24 cellular contexts compared by ENCODE assay signal in genomic region chr7:117273325-117274292, GRCh38. TPM values are rescaled to one million over a fixed set of nuclear protein-coding genes. Genes with fewer than 3 reads are reported as not detected.
DNase-seq lines count a peak whose midpoint lies in the region; ATAC-seq and TF ChIP-seq lines count a peak whose summit lies in the region.
"Had no signal": no experiment of that assay in that cellular context is flagged by ENCODE, and none has a peak within 500 bp of the region (broad histone marks: within the 10 kb centered on the region; RNA-seq: fewer than 3 reads in every experiment).

No MANE protein-coding gene starts in this region.

- no peaks in the 10 kb centered on the region for H3K27me3 ChIP-seq in uterus

- no peaks in the 10 kb centered on the region for H3K4me1 ChIP-seq in uterus
- H3K4me1 ChIP-seq: psoas muscle, transverse colon had no signal

- H3K4me1 Mint-ChIP-seq in osteocyte (ENCODE audit: unreplicated experiment): peaks cover 28% of the 10 kb centered on the region
- H3K4me1 Mint-ChIP-seq: activated naive CD8-positive, alpha-beta T cell treated with anti-CD3 and anti-CD28 coated beads, Interleukin-2, amount 10 ng/mL, durations not matched to agents 7 days and 5 days; immature natural killer cell; naive thymus-derived CD4-positive, alpha-beta T cell had no signal

- no peak overlapping the region for H3K4me3 Mint-ChIP-seq in osteocyte (ENCODE audit: unreplicated experiment)
- H3K4me3 Mint-ChIP-seq: activated CD8-positive, alpha-beta T cell treated with anti-CD3 and anti-CD28 coated beads, Interleukin-2, amount 10 ng/mL, durations not matched to agents 7 days and 5 days; activated naive CD8-positive, alpha-beta T cell treated with anti-CD3 and anti-CD28 coated beads, Interleukin-2, amount 10 ng/mL, durations not matched to agents 7 days and 5 days; activated T-cell treated with anti-CD3 and anti-CD28 coated beads, Interleukin-2, amount 50 U/mL, for 72 hours; immature natural killer cell; naive thymus-derived CD4-positive, alpha-beta T cell had no signal

- peaks cover 2% of the 10 kb centered on the region for H3K36me3 Mint-ChIP-seq in osteocyte (ENCODE audit: unreplicated experiment)
- H3K36me3 Mint-ChIP-seq: activated naive CD8-positive, alpha-beta T cell treated with anti-CD3 and anti-CD28 coated beads, Interleukin-2, amount 10 ng/mL, durations not matched to agents 7 days and 5 days; immature natural killer cell; naive thymus-derived CD4-positive, alpha-beta T cell had no signal

- H3K27ac ChIP-seq in uterus: peak overlapping the region; percentile 67 to 77
- H3K27ac ChIP-seq: A549, psoas muscle, transverse colon had no signal

- no peaks in the 10 kb centered on the region for H3K9me3 Mint-ChIP-seq in osteocyte (ENCODE audit: unreplicated experiment)
- H3K9me3 Mint-ChIP-seq: activated naive CD8-positive, alpha-beta T cell treated with anti-CD3 and anti-CD28 coated beads, Interleukin-2, amount 10 ng/mL, durations not matched to agents 7 days and 5 days; immature natural killer cell had no signal

- no peak for TF ChIP-seq POLR2A in uterus (IDR thresholded peaks at IDR 0.05)

- H3K4me3 ChIP-seq in fibroblast of villous mesenchyme (ENCODE audit: low read depth, low read length): no peak overlapping the region
- no peak overlapping the region for H3K4me3 ChIP-seq in uterus
- H3K4me3 ChIP-seq: A549, psoas muscle, transverse colon had no signal

- H3K36me3 ChIP-seq in uterus: no peaks in the 10 kb centered on the region
- H3K36me3 ChIP-seq: transverse colon had no signal

- H3K9me3 ChIP-seq in uterus: no peaks in the 10 kb centered on the region
- H3K9me3 ChIP-seq: A549, psoas muscle, transverse colon had no signal

- peak; percentile 37 to 62 for DNase-seq in NCI-H526 (lab: John Stamatoyannopoulos, UW)
- DNase-seq in NCI-H526 treated with DMSO at 0.1 percent for 48 hours (lab: John Stamatoyannopoulos, UW): no peak
- DNase-seq in NCI-H2107 treated with DMSO at 0.1 percent for 48 hours (lab: John Stamatoyannopoulos, UW; ENCODE audit: unreplicated experiment): peak; percentile 65
- peak; percentile 88 for DNase-seq in fibroblast of villous mesenchyme (ENCODE audit: low read depth)
- DNase-seq in uterus: peak in 1 of 2 donors; percentile 39
- no peak for DNase-seq in osteocyte (ENCODE audit: extremely low spot score, unreplicated experiment)
- no peak for DNase-seq in NOMO-1 treated with DMSO at 0.1 percent for 48 hours (lab: John Stamatoyannopoulos, UW; ENCODE audit: unreplicated experiment)
- DNase-seq: activated CD8-positive, alpha-beta T cell treated with anti-CD3 and anti-CD28 coated beads, Interleukin-2, amount 10 ng/mL, durations not matched to agents 7 days and 5 days; activated naive CD8-positive, alpha-beta T cell treated with anti-CD3 and anti-CD28 coated beads, Interleukin-2, amount 10 ng/mL, durations not matched to agents 7 days and 5 days; activated T-cell treated with anti-CD3 and anti-CD28 coated beads, Interleukin-2, amount 50 U/mL, for 72 hours; C1 segment of cervical spinal cord; DND-41; head of caudate nucleus; immature natural killer cell; naive thymus-derived CD4-positive, alpha-beta T cell; psoas muscle; SHP77; stimulated activated naive CD4-positive, alpha-beta T cell; T-helper 1 cell; transverse colon had no signal

- TF ChIP-seq CTCF in fibroblast of villous mesenchyme (IDR thresholded peaks at IDR 0.05; ENCODE audit: insufficient read depth, low read depth, low read length) (no peak), uterus (IDR thresholded peaks at IDR 0.05) (no peak), osteocyte (IDR thresholded peaks at IDR 0.05) (no peak)

- H3K27me3 Mint-ChIP-seq in osteocyte (ENCODE audit: unreplicated experiment): no peaks in the 10 kb centered on the region

- intact Hi-C loops in uterus (cut with DNase I; ENCODE audit: low total_unique reads): no loop called here

- no peak overlapping the region for H3K27ac Mint-ChIP-seq in osteocyte (ENCODE audit: unreplicated experiment)
- H3K27ac Mint-ChIP-seq: activated CD8-positive, alpha-beta T cell treated with anti-CD3 and anti-CD28 coated beads, Interleukin-2, amount 10 ng/mL, durations not matched to agents 7 days and 5 days; activated naive CD8-positive, alpha-beta T cell treated with anti-CD3 and anti-CD28 coated beads, Interleukin-2, amount 10 ng/mL, durations not matched to agents 7 days and 5 days; activated T-cell treated with anti-CD3 and anti-CD28 coated beads, Interleukin-2, amount 50 U/mL, for 72 hours; immature natural killer cell had no signal

- no peak for ATAC-seq in GM21825 (IDR thresholded peaks at IDR 0.05; ENCODE audit: unreplicated experiment)
- ATAC-seq: A549; activated CD8-positive, alpha-beta T cell treated with anti-CD3 and anti-CD28 coated beads, Interleukin-2, amount 10 ng/mL, durations not matched to agents 7 days and 5 days; activated T-cell treated with anti-CD3 and anti-CD28 coated beads, Interleukin-2, amount 50 U/mL, for 72 hours; naive thymus-derived CD4-positive, alpha-beta T cell; psoas muscle had no signal

RNA-seq across cellular contexts. Expression of gene WNT2, which starts 49.2 kb away (rescaled TPM):
- total RNA-seq in fibroblast of villous mesenchyme (56.1 and 140 TPM in 2 replicates), uterus (1 to 10 TPM in 3 of 4 donors, not detected in 1; 1.5 to 8.3 (median 2.3) TPM), osteocyte (9.5 and 11.5 TPM in 2 replicates)
- total RNA-seq: activated CD8-positive, alpha-beta T cell treated with anti-CD3 and anti-CD28 coated beads, Interleukin-2, amount 10 ng/mL, durations not matched to agents 7 days and 5 days; activated naive CD8-positive, alpha-beta T cell treated with anti-CD3 and anti-CD28 coated beads, Interleukin-2, amount 10 ng/mL, durations not matched to agents 7 days and 5 days; activated T-cell treated with anti-CD3 and anti-CD28 coated beads, Interleukin-2, amount 50 U/mL, for 72 hours; dermis microvascular lymphatic vessel endothelial cell; lung microvascular endothelial cell; naive thymus-derived CD4-positive, alpha-beta T cell; transverse colon had no signal

Comparison
In these comparisons a context has a peak if more than half of its experiments do, and no peak if none do; other contexts are left out.
1. DNase-seq: peak in NCI-H526 (2 of 2), NCI-H2107 treated with DMSO at 0.1 percent for 48 hours (single experiment) and fibroblast of villous mesenchyme (single experiment); none in NCI-H526 treated with DMSO at 0.1 percent for 48 hours (single experiment), osteocyte (single experiment) and NOMO-1 treated with DMSO at 0.1 percent for 48 hours (single experiment).